8 cellular contexts compared by ENCODE assay signal in genomic region chr20:41138217-41138526, GRCh38. TPM values are rescaled to one million over a fixed set of nuclear protein-coding genes. Genes with fewer than 3 reads are reported as not detected.
A peak's percentile ranks its signal among the peaks of the same experiment; 100 is the strongest.
DNase-seq lines count a peak whose midpoint lies in the region; ATAC-seq lines count a peak whose summit lies in the region.
"Had no signal": no experiment of that assay in that cellular context is flagged by ENCODE, and none has a peak within 500 bp of the region (broad histone marks: within the 10 kb centered on the region; RNA-seq: fewer than 3 reads in every experiment).

No MANE protein-coding gene starts in this region.

- H3K27me3 ChIP-seq in HUES6 (ENCODE audit: control insufficient read depth, insufficient read depth, low read length) (peaks cover 3% of the 10 kb centered on the region; the same call in 1 of the 2 replicates), iPS-18a (ENCODE audit: control insufficient read depth, insufficient read depth, low read length) (peaks cover 10% of the 10 kb centered on the region), stomach smooth muscle (ENCODE audit: control insufficient read depth in 1 of 2, insufficient read depth in 2 of 2, low read length in 2 of 2) (no peaks in the 10 kb centered on the region)

- peaks cover 45% of the 10 kb centered on the region for H3K4me1 Mint-ChIP-seq in activated T-helper 17 cell treated with anti-CD3 and anti-CD28 coated beads, Interleukin-2, amount 50 U/mL, for 72 hours

- no peak for DNase-seq in epidermal melanocyte (ENCODE audit: insufficient read length, low spot score)
- DNase-seq: NCI-H2081 treated with DMSO at 0.1 percent for 48 hours had no signal

- peak overlapping the region; percentile 93 for H3K4me3 ChIP-seq in HUES6 (ENCODE audit: low read depth, low read length)
- H3K4me3 ChIP-seq in iPS-18a (ENCODE audit: low read length), result peak overlapping the region; percentile 85
- H3K4me3 ChIP-seq in stomach smooth muscle (ENCODE audit: low read length in 2 of 2), result peak overlapping the region; percentile 74 to 84

- peak overlapping the region; percentile 97 for H3K27ac ChIP-seq in HUES6 (ENCODE audit: low read depth, low read length)
- H3K27ac ChIP-seq in iPS-18a (ENCODE audit: low read length), result peak overlapping the region; percentile 58
- peak overlapping the region; percentile 76 for H3K27ac ChIP-seq in stomach smooth muscle (ENCODE audit: low read length)

- no peaks in the 10 kb centered on the region for H3K9me3 Mint-ChIP-seq in activated T-helper 17 cell treated with anti-CD3 and anti-CD28 coated beads, Interleukin-2, amount 50 U/mL, for 72 hours

- no peaks in the 10 kb centered on the region for H3K27me3 Mint-ChIP-seq in activated T-helper 17 cell treated with anti-CD3 and anti-CD28 coated beads, Interleukin-2, amount 50 U/mL, for 72 hours

- H3K27ac Mint-ChIP-seq in activated T-helper 17 cell treated with anti-CD3 and anti-CD28 coated beads, Interleukin-2, amount 50 U/mL, for 72 hours, result peak overlapping the region; percentile 75

- peak overlapping the region; percentile 98 for H3K9ac ChIP-seq in HUES6 (ENCODE audit: low read length)
- peak overlapping the region; percentile 93 for H3K9ac ChIP-seq in iPS-18a (ENCODE audit: low read length)
- peak overlapping the region; percentile 83 to 85 for H3K9ac ChIP-seq in stomach smooth muscle (ENCODE audit: low read length in 2 of 2)

- H3K36me3 ChIP-seq in HUES6 (ENCODE audit: control insufficient read depth, insufficient read depth, low read length) (0 out of 2 replicates have a peak, but pooled peaks cover 13% of the 10 kb centered on the region), iPS-18a (ENCODE audit: control insufficient read depth, low read depth, low read length) (no peaks in the 10 kb centered on the region), stomach smooth muscle (ENCODE audit: control insufficient read depth in 2 of 2, insufficient read depth in 2 of 2, low read length in 2 of 2) (no peaks in the 10 kb centered on the region)

- no peak for ATAC-seq in activated T-helper 17 cell treated with anti-CD3 and anti-CD28 coated beads, Interleukin-2, amount 50 U/mL, for 72 hours (replicated peaks)
- ATAC-seq in HG02981 (IDR thresholded peaks at IDR 0.05; ENCODE audit: unreplicated experiment), result no peak
- ATAC-seq in HG03432 (IDR thresholded peaks at IDR 0.05; ENCODE audit: unreplicated experiment), result no peak

- peaks cover 53% of the 10 kb centered on the region for H3K4me1 ChIP-seq in HUES6 (ENCODE audit: control insufficient read depth, insufficient read depth, low read length)
- peaks cover 43% of the 10 kb centered on the region for H3K4me1 ChIP-seq in iPS-18a (ENCODE audit: control insufficient read depth, low read depth, low read length)
- peaks cover 55% of the 10 kb centered on the region for H3K4me1 ChIP-seq in stomach smooth muscle (ENCODE audit: control insufficient read depth, insufficient read depth, low read length)

- no peaks in the 10 kb centered on the region for H3K9me3 ChIP-seq in HUES6 (ENCODE audit: control insufficient read depth, insufficient read depth, low read depth, low read length)
- no peaks in the 10 kb centered on the region for H3K9me3 ChIP-seq in iPS-18a (ENCODE audit: control insufficient read depth, low read depth, low read length)
- H3K9me3 ChIP-seq in stomach smooth muscle (ENCODE audit: control insufficient read depth in 2 of 2, low read length in 2 of 2), result no peaks in the 10 kb centered on the region

- peak overlapping the region; percentile 81 for H3K4me3 Mint-ChIP-seq in activated T-helper 17 cell treated with anti-CD3 and anti-CD28 coated beads, Interleukin-2, amount 50 U/mL, for 72 hours

- peaks cover 64% of the 10 kb centered on the region for H3K36me3 Mint-ChIP-seq in activated T-helper 17 cell treated with anti-CD3 and anti-CD28 coated beads, Interleukin-2, amount 50 U/mL, for 72 hours (ENCODE audit: low read depth)

RNA-seq across cellular contexts. Expression of gene PLCG1, which starts 0.8 kb away (rescaled TPM):
- 100 to 1,000 TPM; 184 to 628 TPM for total RNA-seq in activated T-helper 17 cell treated with anti-CD3 and anti-CD28 coated beads, Interleukin-2, amount 50 U/mL, for 72 hours
